ENCODE assay signal across 1 cellular context in the genomic region with DNA sequence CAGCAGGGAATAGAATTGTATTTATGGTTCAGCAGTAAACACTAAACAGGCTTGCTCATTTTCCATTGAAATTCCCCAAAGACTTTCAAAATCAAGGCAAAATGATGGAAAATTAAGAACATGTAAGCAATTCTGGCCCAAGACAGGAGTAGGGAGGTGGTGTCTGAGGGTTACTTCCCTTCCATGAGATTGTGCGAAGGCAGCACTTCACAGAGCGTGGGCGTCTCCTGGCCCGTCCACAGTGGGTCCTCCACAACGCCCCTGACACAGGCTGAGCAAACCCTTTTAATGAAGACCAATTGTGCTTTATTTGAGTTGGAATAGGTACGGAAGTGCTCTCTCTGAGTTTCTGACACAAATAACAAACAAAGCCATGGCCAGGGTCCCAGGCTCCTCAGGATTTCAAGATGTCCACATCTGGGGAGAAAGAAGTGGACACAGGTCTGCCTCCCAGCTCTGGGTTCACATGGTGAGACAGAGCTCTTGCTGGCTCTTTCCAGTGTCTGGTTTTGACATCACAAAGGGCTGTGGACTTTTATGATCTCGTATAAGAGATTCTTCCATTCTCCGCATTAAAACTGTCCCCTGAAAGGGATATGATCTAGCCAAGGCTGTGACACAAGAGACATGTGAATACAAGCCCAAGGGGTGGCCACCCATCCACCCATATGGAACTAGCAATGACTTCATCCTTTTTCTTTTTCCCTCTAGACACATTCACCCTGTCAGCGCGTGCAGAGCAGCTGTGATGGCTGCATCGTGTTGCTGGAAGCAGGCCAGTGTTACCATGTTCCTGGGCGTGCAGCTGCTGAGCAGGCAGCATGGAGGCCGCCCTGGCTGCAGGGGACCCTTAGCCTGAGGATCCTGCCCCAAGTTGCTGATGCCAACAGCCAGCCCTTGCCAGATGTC.
A peak's percentile ranks its signal among the peaks of the same experiment; 100 is the strongest.
TF ChIP-seq lines count a peak whose summit lies in the region.

No MANE protein-coding gene starts in this region.

TF ChIP-seq in SK-N-SH treated with all-trans-retinoic acid at 6 μM for 48 hours, 23 proteins besides CTCF, POLR2A, EP300 and RAD21 (continued from another document):
- TF ChIP-seq, protein P1, sequence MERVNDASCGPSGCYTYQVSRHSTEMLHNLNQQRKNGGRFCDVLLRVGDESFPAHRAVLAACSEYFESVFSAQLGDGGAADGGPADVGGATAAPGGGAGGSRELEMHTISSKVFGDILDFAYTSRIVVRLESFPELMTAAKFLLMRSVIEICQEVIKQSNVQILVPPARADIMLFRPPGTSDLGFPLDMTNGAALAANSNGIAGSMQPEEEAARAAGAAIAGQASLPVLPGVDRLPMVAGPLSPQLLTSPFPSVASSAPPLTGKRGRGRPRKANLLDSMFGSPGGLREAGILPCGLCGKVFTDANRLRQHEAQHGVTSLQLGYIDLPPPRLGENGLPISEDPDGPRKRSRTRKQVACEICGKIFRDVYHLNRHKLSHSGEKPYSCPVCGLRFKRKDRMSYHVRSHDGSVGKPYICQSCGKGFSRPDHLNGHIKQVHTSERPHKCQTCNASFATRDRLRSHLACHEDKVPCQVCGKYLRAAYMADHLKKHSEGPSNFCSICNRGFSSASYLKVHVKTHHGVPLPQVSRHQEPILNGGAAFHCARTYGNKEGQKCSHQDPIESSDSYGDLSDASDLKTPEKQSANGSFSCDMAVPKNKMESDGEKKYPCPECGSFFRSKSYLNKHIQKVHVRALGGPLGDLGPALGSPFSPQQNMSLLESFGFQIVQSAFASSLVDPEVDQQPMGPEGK (CRISPR knock-in tag; IDR thresholded peaks at IDR 0.05; ENCODE audit: borderline replicate concordance) = no peak
- TF ChIP-seq CSDC2 (CRISPR knock-in tag; IDR thresholded peaks at IDR 0.05) (no peak), SNAI2 (CRISPR knock-in tag; IDR thresholded peaks at IDR 0.05) (no peak), RARB (CRISPR knock-in tag; IDR thresholded peaks at IDR 0.05) (no peak), ZNF565 (CRISPR knock-in tag; conservative IDR thresholded peaks at IDR 0.05; ENCODE audit: low read depth) (no peak), GLIS3 (CRISPR knock-in tag; IDR thresholded peaks at IDR 0.05) (no peak), ARNTL (CRISPR knock-in tag; IDR thresholded peaks at IDR 0.05; ENCODE audit: borderline replicate concordance, low read depth) (no peak), POU6F1 (CRISPR knock-in tag; IDR thresholded peaks at IDR 0.05; ENCODE audit: borderline replicate concordance, low read depth) (no peak), BACH2 (CRISPR knock-in tag; IDR thresholded peaks at IDR 0.05; ENCODE audit: borderline replicate concordance) (no peak)
- TF ChIP-seq, protein P2, sequence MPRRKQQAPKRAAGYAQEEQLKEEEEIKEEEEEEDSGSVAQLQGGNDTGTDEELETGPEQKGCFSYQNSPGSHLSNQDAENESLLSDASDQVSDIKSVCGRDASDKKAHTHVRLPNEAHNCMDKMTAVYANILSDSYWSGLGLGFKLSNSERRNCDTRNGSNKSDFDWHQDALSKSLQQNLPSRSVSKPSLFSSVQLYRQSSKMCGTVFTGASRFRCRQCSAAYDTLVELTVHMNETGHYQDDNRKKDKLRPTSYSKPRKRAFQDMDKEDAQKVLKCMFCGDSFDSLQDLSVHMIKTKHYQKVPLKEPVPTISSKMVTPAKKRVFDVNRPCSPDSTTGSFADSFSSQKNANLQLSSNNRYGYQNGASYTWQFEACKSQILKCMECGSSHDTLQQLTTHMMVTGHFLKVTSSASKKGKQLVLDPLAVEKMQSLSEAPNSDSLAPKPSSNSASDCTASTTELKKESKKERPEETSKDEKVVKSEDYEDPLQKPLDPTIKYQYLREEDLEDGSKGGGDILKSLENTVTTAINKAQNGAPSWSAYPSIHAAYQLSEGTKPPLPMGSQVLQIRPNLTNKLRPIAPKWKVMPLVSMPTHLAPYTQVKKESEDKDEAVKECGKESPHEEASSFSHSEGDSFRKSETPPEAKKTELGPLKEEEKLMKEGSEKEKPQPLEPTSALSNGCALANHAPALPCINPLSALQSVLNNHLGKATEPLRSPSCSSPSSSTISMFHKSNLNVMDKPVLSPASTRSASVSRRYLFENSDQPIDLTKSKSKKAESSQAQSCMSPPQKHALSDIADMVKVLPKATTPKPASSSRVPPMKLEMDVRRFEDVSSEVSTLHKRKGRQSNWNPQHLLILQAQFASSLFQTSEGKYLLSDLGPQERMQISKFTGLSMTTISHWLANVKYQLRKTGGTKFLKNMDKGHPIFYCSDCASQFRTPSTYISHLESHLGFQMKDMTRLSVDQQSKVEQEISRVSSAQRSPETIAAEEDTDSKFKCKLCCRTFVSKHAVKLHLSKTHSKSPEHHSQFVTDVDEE (CRISPR knock-in tag; IDR thresholded peaks at IDR 0.05) = 0 out of 2 replicates have a peak, but pooled peaks have one; percentile 17
